ENCODE assay signal across 17 cellular contexts in the genomic region with DNA sequence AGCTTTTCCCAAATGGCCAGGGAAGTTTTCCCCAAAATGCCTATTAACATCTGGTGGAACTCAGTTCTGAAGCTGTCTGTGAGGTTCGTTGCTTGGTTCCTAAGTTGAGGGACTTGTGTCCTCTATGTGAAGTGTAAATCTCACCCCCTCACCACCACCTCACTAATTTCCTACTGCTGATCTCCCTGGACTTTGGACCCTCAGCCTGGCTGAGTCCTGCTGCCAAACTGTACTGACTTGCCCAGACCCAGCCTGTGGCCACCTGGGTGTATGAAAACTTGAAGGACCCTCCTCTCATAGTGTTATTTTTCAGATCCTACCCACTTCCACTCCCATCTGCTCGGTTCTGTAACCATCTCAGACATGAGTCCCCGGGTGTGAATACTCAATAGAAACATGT.
A peak's percentile ranks its signal among the peaks of the same experiment; 100 is the strongest.
DNase-seq lines count a peak whose midpoint lies in the region; ATAC-seq, FAIRE-seq and TF ChIP-seq lines count a peak whose summit lies in the region.
"Had no signal": no experiment of that assay in that cellular context is flagged by ENCODE, and none has a peak within 500 bp of the region (broad histone marks: within the 10 kb centered on the region; RNA-seq: fewer than 3 reads in every experiment).

No MANE protein-coding gene starts in this region.

- no peak overlapping the region for H3K27ac Mint-ChIP-seq in activated T-helper 17 cell treated with anti-CD3 and anti-CD28 coated beads, Interleukin-2, amount 50 U/mL, for 72 hours
- H3K27ac Mint-ChIP-seq in glutamatergic neuron (ENCODE audit: unreplicated experiment) = no peak overlapping the region
- H3K27ac Mint-ChIP-seq: CD4-positive, CD25-positive, alpha-beta regulatory T cell; HFFc6; IgD-negative memory B cell had no signal

- H3K4me1 ChIP-seq in HepG2 (ENCODE audit: insufficient read depth, low read length) = peaks cover 24% of the 10 kb centered on the region
- H3K4me1 ChIP-seq in uterus = no peaks in the 10 kb centered on the region
- H3K4me1 ChIP-seq: BLaER1 treated with 17β-estradiol and CSF1 and Interleukin-3, amounts not matched to agents 10 nM and 100 nM had no signal

- TF ChIP-seq POLR2A in HepG2 (IDR thresholded peaks at IDR 0.05; ENCODE audit: insufficient read depth in 1 of 2, low read depth in 2 of 2, low read length in 2 of 2) (no peak), uterus (IDR thresholded peaks at IDR 0.05) (no peak)

- no peaks in the 10 kb centered on the region for H3K9me2 ChIP-seq in neural cell (ENCODE audit: insufficient read depth, low read length)

- H2AFZ ChIP-seq in HepG2 (ENCODE audit: low read length) (no peak overlapping the region), neural cell (ENCODE audit: low read depth, low read length) (no peak overlapping the region)

- H3K27ac ChIP-seq in HepG2 (ENCODE audit: extremely low read length, insufficient read depth, low read length) (peak overlapping the region; percentile 7), neural cell (ENCODE audit: low read length) (peak overlapping the region; percentile 11), uterus (no peak overlapping the region)
- H3K27ac ChIP-seq: BLaER1 treated with 17β-estradiol and CSF1 and Interleukin-3, amounts not matched to agents 10 nM and 100 nM had no signal

- intact Hi-C loops in HepG2 (cut with micrococcal nuclease; ENCODE audit: unreplicated experiment) (no loop called here), uterus (cut with DNase I; ENCODE audit: low total_unique reads) (no loop called here)

- CTCF ChIA-PET in HepG2 (lab: Yijun Ruan, JAX; ENCODE audit: low intra/inter-chr PET ratio, low total read pairs) = no interaction called here

- H3K4me2 ChIP-seq in HepG2 (ENCODE audit: low read depth, low read length) = peak overlapping the region; percentile 28; the same call in 1 of the 2 replicates
- H3K4me2 ChIP-seq in neural cell (ENCODE audit: low read length) = no peak overlapping the region
- H3K4me2 ChIP-seq: BLaER1 treated with 17β-estradiol and CSF1 and Interleukin-3, amounts not matched to agents 10 nM and 100 nM had no signal

- H3K9ac ChIP-seq in HepG2 (ENCODE audit: insufficient read depth, low read depth, low read length) (no peak overlapping the region), neural cell (ENCODE audit: low read length) (no peak overlapping the region)
- H3K9ac ChIP-seq: BLaER1 treated with 17β-estradiol and CSF1 and Interleukin-3, amounts not matched to agents 10 nM and 100 nM had no signal

- TF ChIP-seq EP300 in HepG2 (IDR thresholded peaks at IDR 0.05; ENCODE audit: low read depth in 2 of 2, low read length in 2 of 2) = no peak
- no peak for TF ChIP-seq EP300 in HepG2 (CRISPR knock-in tag; IDR thresholded peaks at IDR 0.05; ENCODE audit: borderline replicate concordance)
- TF ChIP-seq EP300 in neural cell (conservative IDR thresholded peaks at IDR 0.05; ENCODE audit: poor library complexity, severe bottlenecking) = no peak

- POLR2A ChIA-PET in HepG2 (lab: Yijun Ruan, JAX) = no interaction called here

- H3K36me3 ChIP-seq in HepG2 (replicated peaks in 1 of 2; ENCODE audit: control insufficient read depth in 1 of 2, insufficient read depth in 2 of 2, low read length in 2 of 2) = peaks cover 3 to 11% of the 10 kb centered on the region in 2 experiments; a peak in 4 of 5 replicates
- H3K36me3 ChIP-seq in neural cell (ENCODE audit: insufficient read depth, low read length) = no peaks in the 10 kb centered on the region
- no peaks in the 10 kb centered on the region for H3K36me3 ChIP-seq in uterus
- H3K36me3 ChIP-seq: BLaER1 treated with 17β-estradiol and CSF1 and Interleukin-3, amounts not matched to agents 10 nM and 100 nM had no signal

- H3K27me3 Mint-ChIP-seq in activated T-helper 17 cell treated with anti-CD3 and anti-CD28 coated beads, Interleukin-2, amount 50 U/mL, for 72 hours = peaks cover 10% of the 10 kb centered on the region
- H3K27me3 Mint-ChIP-seq in glutamatergic neuron (ENCODE audit: unreplicated experiment) = no peaks in the 10 kb centered on the region
- H3K27me3 Mint-ChIP-seq: IgD-negative memory B cell had no signal

- H3F3A ChIP-seq in neural cell (ENCODE audit: insufficient read depth, low read length, poor library complexity, severe bottlenecking) = no peaks in the 10 kb centered on the region

- H3K9me3 Mint-ChIP-seq in activated T-helper 17 cell treated with anti-CD3 and anti-CD28 coated beads, Interleukin-2, amount 50 U/mL, for 72 hours = no peaks in the 10 kb centered on the region
- no peaks in the 10 kb centered on the region for H3K9me3 Mint-ChIP-seq in glutamatergic neuron (ENCODE audit: unreplicated experiment)
- H3K9me3 Mint-ChIP-seq: HFFc6, IgD-negative memory B cell had no signal

- 68% methylated on average over 3 of the region's 3 CpGs for WGBS in HepG2 (ENCODE audit: low lambda C conversion rate)

- no peaks in the 10 kb centered on the region for H3K4me1 Mint-ChIP-seq in activated T-helper 17 cell treated with anti-CD3 and anti-CD28 coated beads, Interleukin-2, amount 50 U/mL, for 72 hours
- H3K4me1 Mint-ChIP-seq in glutamatergic neuron (ENCODE audit: low read depth, unreplicated experiment) = no peaks in the 10 kb centered on the region
- H3K4me1 Mint-ChIP-seq: CD4-positive, CD25-positive, alpha-beta regulatory T cell; IgD-negative memory B cell had no signal

- H3K79me2 ChIP-seq in HepG2 (ENCODE audit: insufficient read depth, low read length) (no peaks in the 10 kb centered on the region), neural cell (replicated peaks; ENCODE audit: insufficient read depth, low read length) (no peaks in the 10 kb centered on the region)

- in situ Hi-C loops in HepG2 (cut with HindIII; ENCODE audit: extremely low pct_ligation_motif_present, low pct_unique_long_range_greater_than_20kb) = no loop called here

- no peak overlapping the region for H3K4me3 Mint-ChIP-seq in activated T-helper 17 cell treated with anti-CD3 and anti-CD28 coated beads, Interleukin-2, amount 50 U/mL, for 72 hours
- H3K4me3 Mint-ChIP-seq in glutamatergic neuron (ENCODE audit: unreplicated experiment) = no peak overlapping the region
- H3K4me3 Mint-ChIP-seq: CD4-positive, CD25-positive, alpha-beta regulatory T cell; HFFc6; IgD-negative memory B cell had no signal

- TF ChIP-seq CTCF in HepG2 (CRISPR knock-in tag; IDR thresholded peaks at IDR 0.05) (no peak), neural cell (IDR thresholded peaks at IDR 0.05; ENCODE audit: poor library complexity, severe bottlenecking) (no peak), uterus (IDR thresholded peaks at IDR 0.05) (no peak), glutamatergic neuron (IDR thresholded peaks at IDR 0.05; ENCODE audit: partially characterized antibody, unreplicated experiment) (no peak)

- TF ChIP-seq RAD21 in HepG2 (CRISPR knock-in tag; IDR thresholded peaks at IDR 0.05) (no peak), neural cell (conservative IDR thresholded peaks at IDR 0.05) (no peak)

- H3K27me3 ChIP-seq in HepG2 (ENCODE audit: control insufficient read depth in 1 of 2, insufficient read depth in 2 of 2, low read length in 2 of 2) (no peaks in the 10 kb centered on the region), neural cell (ENCODE audit: insufficient read depth, low read depth, low read length) (no peaks in the 10 kb centered on the region), uterus (no peaks in the 10 kb centered on the region)
- H3K27me3 ChIP-seq: BLaER1 treated with 17β-estradiol and CSF1 and Interleukin-3, amounts not matched to agents 10 nM and 100 nM had no signal

- no TSS peak for BruUV-seq in HepG2 (replicated peaks; lab: Mats Ljungman, UMichigan)

- ATAC-seq in HepG2 = peak; percentile 88
- ATAC-seq in activated T-helper 17 cell treated with anti-CD3 and anti-CD28 coated beads, Interleukin-2, amount 50 U/mL, for 72 hours (replicated peaks) = no peak
- no peak for ATAC-seq in HG02678 (IDR thresholded peaks at IDR 0.05; ENCODE audit: unreplicated experiment)

- H3K4me3 ChIP-seq in HepG2 (replicated peaks in 1 of 3; ENCODE audit: insufficient read depth in 1 of 3, low read depth in 2 of 3, low read length in 3 of 3) = no peak overlapping the region
- H3K4me3 ChIP-seq in neural cell (ENCODE audit: low read length) = no peak overlapping the region
- H3K4me3 ChIP-seq in uterus = no peak overlapping the region
- H3K4me3 ChIP-seq: BLaER1 treated with 17β-estradiol and CSF1 and Interleukin-3, amounts not matched to agents 10 nM and 100 nM; HAP-1 had no signal

- FAIRE-seq in HepG2 (lab: Jason Lieb, UNC) = peak; percentile 48
- FAIRE-seq: GM19239, H1 had no signal

- H3K9me3 ChIP-seq in HepG2 (ENCODE audit: low read length) = no peaks in the 10 kb centered on the region
- H3K9me3 ChIP-seq in neural cell (ENCODE audit: low read length) = no peaks in the 10 kb centered on the region
- H3K9me3 ChIP-seq in uterus = no peaks in the 10 kb centered on the region
- H3K9me3 ChIP-seq: BLaER1 treated with 17β-estradiol and CSF1 and Interleukin-3, amounts not matched to agents 10 nM and 100 nM; HAP-1 had no signal

- H4K20me1 ChIP-seq in HepG2 (ENCODE audit: insufficient read depth, low read length) (no peaks in the 10 kb centered on the region), neural cell (ENCODE audit: insufficient read depth) (no peaks in the 10 kb centered on the region)
- H4K20me1 ChIP-seq: BLaER1 treated with 17β-estradiol and CSF1 and Interleukin-3, amounts not matched to agents 10 nM and 100 nM had no signal

- no peaks in the 10 kb centered on the region for H3K36me3 Mint-ChIP-seq in activated T-helper 17 cell treated with anti-CD3 and anti-CD28 coated beads, Interleukin-2, amount 50 U/mL, for 72 hours (ENCODE audit: low read depth)
- no peaks in the 10 kb centered on the region for H3K36me3 Mint-ChIP-seq in glutamatergic neuron (ENCODE audit: unreplicated experiment)
- H3K36me3 Mint-ChIP-seq: CD4-positive, CD25-positive, alpha-beta regulatory T cell; IgD-negative memory B cell had no signal

- DNase-seq in COLO668 (lab: John Stamatoyannopoulos, UW; ENCODE audit: unreplicated experiment) (peak; percentile 16), HuH-7.5 (ENCODE audit: low spot score) (peak; percentile 12), HepG2 (ENCODE audit: low spot score) (peak; percentile 58), uterus (no peak), glutamatergic neuron (no peak)
- DNase-seq: 8988T; CD4-positive, CD25-positive, alpha-beta regulatory T cell; GF-D8; HFFc6 had no signal

TF ChIP-seq in HepG2, 621 proteins besides CTCF, POLR2A, EP300 and RAD21 (continues in another document):
- no peak for TF ChIP-seq MLLT10 (CRISPR knock-in tag; IDR thresholded peaks at IDR 0.05)

TF ChIP-seq in neural cell, 6 proteins besides CTCF, POLR2A, EP300 and RAD21 (continues in another document):
- TF ChIP-seq POLR2AphosphoS5 (IDR thresholded peaks at IDR 0.05) (no peak), SMC3 (conservative IDR thresholded peaks at IDR 0.05; ENCODE audit: poor library complexity) (no peak), TAF1 (IDR thresholded peaks at IDR 0.05; ENCODE audit: low read depth) (no peak)

Comparison
In these comparisons a context has a peak if more than half of its experiments do, and no peak if none do; other contexts are left out.
1. DNase-seq: peak in COLO668 (single experiment), HuH-7.5 (single experiment) and HepG2 (single experiment); none in uterus (0 of 2) and glutamatergic neuron (single experiment).
2. H3K27ac ChIP-seq: peak in HepG2 (single experiment) and neural cell (single experiment); none in uterus (0 of 2).